Comparison of ENCODE assay signal across 8 cellular contexts in genomic region chr19:33430674-33431277, GRCh38. TPM values are rescaled to one million over a fixed set of nuclear protein-coding genes. Genes with fewer than 3 reads are reported as not detected.
A peak's percentile ranks its signal among the peaks of the same experiment; 100 is the strongest.
DNase-seq lines count a peak whose midpoint lies in the region; ATAC-seq and TF ChIP-seq lines count a peak whose summit lies in the region.

No MANE protein-coding gene starts in this region.

- no peaks in the 10 kb centered on the region for H3K27me3 Mint-ChIP-seq in activated CD4-positive, alpha-beta T cell treated with anti-CD3 and anti-CD28 coated beads for 36 hours
- peaks cover 2% of the 10 kb centered on the region for H3K27me3 Mint-ChIP-seq in chondrocyte (ENCODE audit: low read depth)

- no peaks in the 10 kb centered on the region for H3K9me3 Mint-ChIP-seq in activated CD4-positive, alpha-beta T cell treated with anti-CD3 and anti-CD28 coated beads for 36 hours (ENCODE audit: low read depth)
- H3K9me3 Mint-ChIP-seq in chondrocyte (ENCODE audit: low read depth), result no peaks in the 10 kb centered on the region

- H3K4me1 ChIP-seq in HAP-1, result no peaks in the 10 kb centered on the region
- no peaks in the 10 kb centered on the region for H3K4me1 ChIP-seq in liver (ENCODE audit: control insufficient read depth in 4 of 4, insufficient read depth in 4 of 4, low read length in 3 of 4)

- peak; percentile 95 for TF ChIP-seq CTCF in C4-2B (conservative IDR thresholded peaks at IDR 0.05)
- TF ChIP-seq CTCF in chondrocyte (IDR thresholded peaks at IDR 0.05), result peak; percentile 85
- peak; percentile 52 for TF ChIP-seq CTCF in liver (IDR thresholded peaks at IDR 0.05; ENCODE audit: low read depth, low read length, missing input control)

- POLR2A ChIA-PET in activated CD4-positive, alpha-beta T cell treated with anti-CD3 and anti-CD28 coated beads for 36 hours (lab: Charles Lee), result interaction anchor here (0.5 kb wide), 1 partner anchor 329 kb away, joined by 3 read pairs; no protein-coding TSS in a partner anchor

- no peaks in the 10 kb centered on the region for H3K36me3 Mint-ChIP-seq in activated CD4-positive, alpha-beta T cell treated with anti-CD3 and anti-CD28 coated beads for 36 hours (ENCODE audit: low read depth)
- peaks cover 1% of the 10 kb centered on the region for H3K36me3 Mint-ChIP-seq in chondrocyte (ENCODE audit: low read depth)

- H3K27ac ChIP-seq in C4-2B (no peak overlapping the region), liver (ENCODE audit: low read depth in 1 of 2, low read length in 2 of 2) (no peak overlapping the region)

- DNase-seq in HAP-1 (ENCODE audit: low spot score in 2 of 2) (peak; percentile 63 to 86), NCI-H446 treated with DMSO at 0.1 percent for 48 hours (lab: John Stamatoyannopoulos, UW) (peak; percentile 6), chondrocyte (ENCODE audit: low spot score) (peak; percentile 85)
- DNase-seq in activated CD4-positive, alpha-beta T cell treated with anti-CD3 and anti-CD28 coated beads for 36 hours, result peak; percentile 84
- DNase-seq in stimulated activated CD4-positive, alpha-beta T cell treated with anti-CD3 and anti-CD28 coated beads, TNF-alpha, amount 100 ng/mL, for 4 hours (ENCODE audit: low read depth in 3 of 3), result peak; percentile 31 to 33 (median 32)

- CTCF ChIA-PET in activated CD4-positive, alpha-beta T cell treated with anti-CD3 and anti-CD28 coated beads for 36 hours (lab: Charles Lee), result interaction anchor here (0.5 to 3.2 kb wide), 23 partner anchors 8 to 1383 kb away, joined by 3 to 16 read pairs (median 4); no protein-coding TSS in a partner anchor

- WGBS in liver, result 53% methylated on average over 13 of the region's 13 CpGs

- in situ Hi-C loops in HAP-1 (cut with MboI; ENCODE audit: low sequenced_read_pairs), result loop anchor here (25.0 kb wide), 1 partner anchor 1282 kb away; no protein-coding TSS in a partner anchor

- H3K9me3 ChIP-seq in HAP-1 (no peaks in the 10 kb centered on the region), liver (ENCODE audit: control insufficient read depth in 4 of 4, low read length in 3 of 4) (no peaks in the 10 kb centered on the region)

- intact Hi-C loops in activated CD4-positive, alpha-beta T cell treated with anti-CD3 and anti-CD28 coated beads for 36 hours (cut with DNase I, micrococcal nuclease), result loop anchor here (1.0 to 10.0 kb wide), 2 partner anchors 341 to 664 kb away; no protein-coding TSS in a partner anchor

- TF ChIP-seq RAD21 in liver (IDR thresholded peaks at IDR 0.05), result peak; percentile 75 to 84

- peak overlapping the region; percentile 39 for H3K4me3 Mint-ChIP-seq in activated CD4-positive, alpha-beta T cell treated with anti-CD3 and anti-CD28 coated beads for 36 hours
- H3K4me3 Mint-ChIP-seq in chondrocyte (ENCODE audit: unreplicated experiment), result no peak overlapping the region

- no peak overlapping the region for H3K4me3 ChIP-seq in HAP-1
- H3K4me3 ChIP-seq in liver (ENCODE audit: low read depth in 1 of 3, low read length in 3 of 3), result no peak overlapping the region

- peak; percentile 92 for ATAC-seq in activated CD4-positive, alpha-beta T cell treated with anti-CD3 and anti-CD28 coated beads for 36 hours
- ATAC-seq in HG02970 (IDR thresholded peaks at IDR 0.05; ENCODE audit: low FRiP score, unreplicated experiment), result no peak

- H3K36me3 ChIP-seq in HAP-1 (replicated peaks), result no peaks in the 10 kb centered on the region
- H3K36me3 ChIP-seq in liver (ENCODE audit: control insufficient read depth in 4 of 4, insufficient read depth in 3 of 4, low read depth in 1 of 4, low read length in 3 of 4), result peaks cover 0 to 3% (median 1%) of the 10 kb centered on the region in 4 donors

- no peaks in the 10 kb centered on the region for H3K27me3 ChIP-seq in HAP-1 (ENCODE audit: low read depth)
- no peaks in the 10 kb centered on the region for H3K27me3 ChIP-seq in liver (ENCODE audit: control insufficient read depth in 4 of 4, insufficient read depth in 4 of 4, low read length in 3 of 4)

- H3K4me1 Mint-ChIP-seq in activated CD4-positive, alpha-beta T cell treated with anti-CD3 and anti-CD28 coated beads for 36 hours, result peaks cover 11% of the 10 kb centered on the region
- peaks cover 5% of the 10 kb centered on the region for H3K4me1 Mint-ChIP-seq in chondrocyte (ENCODE audit: low read depth)

- no peak overlapping the region for H3K9ac ChIP-seq in liver (ENCODE audit: low read depth in 1 of 2, low read length in 2 of 2)

- peak overlapping the region; percentile 76 for H3K27ac Mint-ChIP-seq in activated CD4-positive, alpha-beta T cell treated with anti-CD3 and anti-CD28 coated beads for 36 hours
- H3K27ac Mint-ChIP-seq in chondrocyte (ENCODE audit: unreplicated experiment), result no peak overlapping the region

TF ChIP-seq in liver, 16 proteins besides CTCF, POLR2A, EP300 and RAD21:
- TF ChIP-seq TAF1 (conservative IDR thresholded peaks at IDR 0.05) (no peak), HNF4G (IDR thresholded peaks at IDR 0.05) (no peak), FOXA2 (IDR thresholded peaks at IDR 0.05) (no peak), ZBTB33 (IDR thresholded peaks at IDR 0.05) (no peak), MAX (IDR thresholded peaks at IDR 0.05) (no peak), YY1 (IDR thresholded peaks at IDR 0.05) (no peak), GABPA (IDR thresholded peaks at IDR 0.05 in 1 of 2, conservative IDR thresholded peaks at IDR 0.05 in 1 of 2) (no peak), NR2F2 (IDR thresholded peaks at IDR 0.05) (no peak), REST (IDR thresholded peaks at IDR 0.05) (no peak), ATF3 (IDR thresholded peaks at IDR 0.05) (no peak), EGR1 (IDR thresholded peaks at IDR 0.05; ENCODE audit: low read depth in 2 of 2) (no peak), RXRA (IDR thresholded peaks at IDR 0.05) (no peak), JUND (IDR thresholded peaks at IDR 0.05) (no peak), HNF4A (conservative IDR thresholded peaks at IDR 0.05) (no peak)

RNA-seq across cellular contexts. Expression of gene CEBPG, which starts 57.3 kb away (rescaled TPM):
- total RNA-seq in activated CD4-positive, alpha-beta T cell treated with anti-CD3 and anti-CD28 coated beads for 36 hours, result 10 to 100 TPM; 25.9 to 29.6 TPM
- total RNA-seq in chondrocyte (16.3 to 54.4 TPM (median 50.2 TPM) in 3 replicates), liver (10 to 100 TPM; 18.0 to 36.1 TPM)
- polyA plus RNA-seq in liver, result 10 to 100 TPM; 16.9 to 30.3 TPM

Comparison
In these comparisons a context has a peak if more than half of its experiments do, and no peak if none do; other contexts are left out.
1. DNase-seq: peak in every context shown above with its lines; median percentile 85 in chondrocyte; 84 in activated CD4-positive, alpha-beta T cell treated with anti-CD3 and anti-CD28 coated beads for 36 hours; 74 in HAP-1; 32 in stimulated activated CD4-positive, alpha-beta T cell treated with anti-CD3 and anti-CD28 coated beads, TNF-alpha, amount 100 ng/mL, for 4 hours; 6 in NCI-H446 treated with DMSO at 0.1 percent for 48 hours.